In genomic region chr3:55524565-55525244, GRCh38 we compare ENCODE assay signal across 17 cellular contexts. TPM values are rescaled to one million over a fixed set of nuclear protein-coding genes. Genes with fewer than 3 reads are reported as not detected.
DNase-seq lines count a peak whose midpoint lies in the region; ATAC-seq and TF ChIP-seq lines count a peak whose summit lies in the region.
"Had no signal": no experiment of that assay in that cellular context is flagged by ENCODE, and none has a peak within 500 bp of the region (broad histone marks: within the 10 kb centered on the region; RNA-seq: fewer than 3 reads in every experiment).

No MANE protein-coding gene starts in this region.

- POLR2A ChIA-PET in PC-9 (lab: Charles Lee; ENCODE audit: unreplicated experiment) (interaction anchor here (0.5 to 0.7 kb wide), 3 partner anchors 38 to 44 kb away, joined by 5 to 20 read pairs (median 7); no protein-coding TSS in a partner anchor), OCI-LY7 (lab: Charles Lee) (interaction anchor here (0.6 to 0.7 kb wide), 4 partner anchors 16 to 1708 kb away, joined by 3 to 6 read pairs (median 4); no protein-coding TSS in a partner anchor)

- TF ChIP-seq POLR2A in stomach (IDR thresholded peaks at IDR 0.05), result no peak

- no peak for TF ChIP-seq EP300 in stomach (IDR thresholded peaks at IDR 0.05)

- H3F3A ChIP-seq in PC-9 (ENCODE audit: insufficient read depth, low read depth), result peaks cover 9% of the 10 kb centered on the region; the same call in 1 of the 2 replicates

- H3K9me2 ChIP-seq in PC-9 (ENCODE audit: insufficient read depth) (no peaks in the 10 kb centered on the region), OCI-LY7 (ENCODE audit: insufficient read depth, low read length) (no peaks in the 10 kb centered on the region)

- H3K4me1 ChIP-seq in PC-9 (replicated peaks; ENCODE audit: insufficient read depth) (peaks cover 27% of the 10 kb centered on the region), OCI-LY7 (ENCODE audit: insufficient read depth, low read length, poor library complexity, severe bottlenecking) (peaks cover 22% of the 10 kb centered on the region), stomach (peaks cover 0 to 21% (median 3%) of the 10 kb centered on the region in 4 donors)

- H3K9me3 ChIP-seq in PC-9 (ENCODE audit: insufficient read depth, low read depth) (no peaks in the 10 kb centered on the region), OCI-LY7 (ENCODE audit: low read length) (no peaks in the 10 kb centered on the region), stomach (no peaks in the 10 kb centered on the region)

- H3K27me3 ChIP-seq in PC-9 (ENCODE audit: insufficient read depth, low read depth) (no peaks in the 10 kb centered on the region), stomach (no peaks in the 10 kb centered on the region)

- TF ChIP-seq CTCF in PC-9 (conservative IDR thresholded peaks at IDR 0.05) (no peak), epithelial cell of esophagus (IDR thresholded peaks at IDR 0.05; ENCODE audit: insufficient read depth, low read depth, low read length, missing control alignments) (no peak), omental fat pad (IDR thresholded peaks at IDR 0.05) (no peak), OCI-LY7 (conservative IDR thresholded peaks at IDR 0.05; ENCODE audit: low read length) (no peak), stomach (IDR thresholded peaks at IDR 0.05) (no peak)

- H2AFZ ChIP-seq in PC-9 (no peak overlapping the region), OCI-LY7 (ENCODE audit: low read length) (no peak overlapping the region)

- H3K79me2 ChIP-seq in PC-9 (ENCODE audit: low read depth), result no peaks in the 10 kb centered on the region
- no peaks in the 10 kb centered on the region for H3K79me2 ChIP-seq in OCI-LY7 (ENCODE audit: insufficient read depth, low read depth, low read length)

- CTCF ChIA-PET in PC-9 (lab: Charles Lee) (interaction anchor here (1.0 kb wide), 2 partner anchors 46 to 198 kb away, joined by 3 to 15 read pairs; no protein-coding TSS in a partner anchor), OCI-LY7 (lab: Charles Lee; ENCODE audit: unreplicated experiment) (no interaction called here)

- H3K4me3 ChIP-seq in PC-9 (no peak overlapping the region), epithelial cell of esophagus (ENCODE audit: low read length) (no peak overlapping the region), OCI-LY7 (ENCODE audit: low read depth, low read length, poor library complexity, severe bottlenecking) (no peak overlapping the region), stomach (no peak overlapping the region)
- H3K4me3 ChIP-seq: smooth muscle cell had no signal

- no TSS peak for BruUV-seq in PC-9 (replicated peaks; lab: Mats Ljungman, UMichigan)
- no TSS peak for BruUV-seq in OCI-LY7 (replicated peaks; lab: Mats Ljungman, UMichigan)

- H4K20me1 ChIP-seq in PC-9 (ENCODE audit: insufficient read depth), result no peaks in the 10 kb centered on the region
- no peaks in the 10 kb centered on the region for H4K20me1 ChIP-seq in OCI-LY7 (ENCODE audit: insufficient read depth, low read length)

- intact Hi-C loops in PC-9 (cut with micrococcal nuclease; ENCODE audit: unreplicated experiment), result no loop called here
- intact Hi-C loops in OCI-LY7 (cut with micrococcal nuclease; ENCODE audit: unreplicated experiment), result no loop called here
- intact Hi-C loops in stomach (cut with DNase I; ENCODE audit: low total_unique reads), result no loop called here

- H3K4me2 ChIP-seq in PC-9, result peak overlapping the region; percentile 42
- H3K4me2 ChIP-seq in OCI-LY7 (ENCODE audit: low read length), result no peak overlapping the region
- H3K4me2 ChIP-seq: smooth muscle cell had no signal

- ATAC-seq in omental fat pad (ENCODE audit: low FRiP score) (peak; percentile 67), HG03196 (IDR thresholded peaks at IDR 0.05; ENCODE audit: unreplicated experiment) (no peak)
- ATAC-seq: stimulated activated naive B cell treated with anti-CD40 and anti-IgM and Interleukin-4, amounts not matched to agents 10 μg/mL and 1 μg/mL and 100 μg/mL, for 72 hours; WTC11 had no signal

- DNase-seq in ELR (ENCODE audit: low read depth) (peak; percentile 86), PC-9 (peak; percentile 55 to 76), epithelial cell of esophagus (ENCODE audit: low read depth) (peak; percentile 20), omental fat pad (ENCODE audit: low spot score) (no peak), OCI-LY7 (ENCODE audit: low spot score) (no peak), stomach (no peak)
- DNase-seq in activated CD4-positive, alpha-beta T cell treated with anti-CD3 and anti-CD28 coated beads for 4 hours, result no peak
- DNase-seq: activated naive CD4-positive, alpha-beta T cell; caudate nucleus; DMS153; GOT3; head of caudate nucleus; occipital lobe; stimulated activated naive B cell treated with anti-CD40 and anti-IgM and Interleukin-4, amounts not matched to agents 10 μg/mL and 1 μg/mL and 100 μg/mL, for 72 hours had no signal

- 78 to 94% (median 90%) methylated on average over 4 of the region's 4 CpGs for WGBS in stomach, 5 donors

- H3K36me3 ChIP-seq in PC-9 (ENCODE audit: low read depth) (no peaks in the 10 kb centered on the region), OCI-LY7 (ENCODE audit: insufficient read depth, low read length) (no peaks in the 10 kb centered on the region), stomach (no peaks in the 10 kb centered on the region)

- H3K27ac ChIP-seq in PC-9 (peak overlapping the region; percentile 67), OCI-LY7 (ENCODE audit: low read depth, low read length, poor library complexity, severe bottlenecking) (no peak overlapping the region), stomach (no peak overlapping the region)

RNA-seq across cellular contexts. Expression of gene WNT5A, which starts 37.6 kb away (rescaled TPM):
- total RNA-seq in PC-9 (2021) (146 and 174 TPM in 2 replicates), omental fat pad (10 to 100 TPM in 2 of 4 donors, 1 to 10 TPM in 2; 2.5 to 52.0 (median 7.3) TPM), OCI-LY7 (2022) (16.2 and 18.1 TPM in 2 replicates), stomach (10 to 100 TPM in 3 of 5 donors, 1 to 10 TPM in 2; 4.1 to 44.2 (median 10.9) TPM)
- total RNA-seq in OCI-LY7 (2014; rRNA removed; shearing (Covaris generic)), result 4.5 and 4.6 TPM in 2 replicates
- polyA plus RNA-seq in stomach, result 1 to 10 TPM; 1.2 to 4.5 (median 1.4) TPM

Comparison
In these comparisons a context has a peak if more than half of its experiments do, and no peak if none do; other contexts are left out.
1. DNase-seq: peak in ELR (single experiment), PC-9 (2 of 2) and epithelial cell of esophagus (single experiment); none in omental fat pad (single experiment), activated CD4-positive, alpha-beta T cell treated with anti-CD3 and anti-CD28 coated beads for 4 hours (0 of 2), OCI-LY7 (single experiment) and stomach (single experiment).